9 cellular contexts compared by ENCODE assay signal in genomic region chr3:11510001-11510760, GRCh38.
DNase-seq lines count a peak whose midpoint lies in the region; ATAC-seq, FAIRE-seq and TF ChIP-seq lines count a peak whose summit lies in the region.
"Had no signal": no experiment of that assay in that cellular context is flagged by ENCODE, and none has a peak within 500 bp of the region (broad histone marks: within the 10 kb centered on the region; RNA-seq: fewer than 3 reads in every experiment).

No MANE protein-coding gene starts in this region.

- H3K79me1 ChIP-seq in H1 (ENCODE audit: low read depth, low read length): no peaks in the 10 kb centered on the region

- no peak overlapping the region for H3K14ac ChIP-seq in H1 (ENCODE audit: insufficient read length)

- H4K5ac ChIP-seq in H1 (ENCODE audit: insufficient read length, low read depth, low read length): no peak overlapping the region

- CTCF ChIA-PET in AG04450 (lab: Charles Lee) (interaction anchor here (3.6 kb wide), 1 partner anchor 141 kb away, joined by 17 read pairs; no protein-coding TSS in a partner anchor), H1 (lab: Charles Lee; ENCODE audit: partially characterized antibody) (interaction anchor here (0.7 to 1.4 kb wide), 3 partner anchors 9 to 141 kb away, joined by 3 to 5 read pairs (median 3); no protein-coding TSS in a partner anchor)

- H3K9me3 ChIP-seq in AG04450 (ENCODE audit: control insufficient read depth, insufficient read depth, low read length) (no peaks in the 10 kb centered on the region; the same call in 1 of the 2 replicates), H1 (ENCODE audit: insufficient read depth in 2 of 2, low read depth in 1 of 2, low read length in 1 of 2) (peaks cover 4% of the 10 kb centered on the region in 2 experiments; a peak in 1 of 4 replicates), neuron (ENCODE audit: low read length) (no peaks in the 10 kb centered on the region)

- POLR2A ChIA-PET in AG04450 (lab: Yijun Ruan, JAX) (interaction anchor here (1.2 to 1.6 kb wide), 2 partner anchors 20 to 38 kb away, joined by 3 to 9 read pairs; no protein-coding TSS in a partner anchor), H1 (lab: Charles Lee; ENCODE audit: partially characterized antibody) (interaction anchor here (0.7 kb wide), 1 partner anchor 469 kb away, joined by 3 read pairs; no protein-coding TSS in a partner anchor)

- no peak for TF ChIP-seq RAD21 in H1 (IDR thresholded peaks at IDR 0.05 in 1 of 2, conservative IDR thresholded peaks at IDR 0.05 in 1 of 2; ENCODE audit: low read depth in 2 of 2, low read length in 2 of 2)

- TF ChIP-seq POLR2A in H1 (IDR thresholded peaks at IDR 0.05; ENCODE audit: control extremely low read depth in 1 of 2, low read depth in 2 of 2, low read length in 2 of 2): no peak

- H4K91ac ChIP-seq in H1 (replicated peaks; ENCODE audit: insufficient read length, low read length): no peak overlapping the region

- peak overlapping the region; percentile 6 to 48; a peak in 2 of 4 replicates for H3K4me2 ChIP-seq in H1 (ENCODE audit: insufficient read depth in 1 of 2, low read depth in 2 of 2, low read length in 2 of 2)

- no peaks in the 10 kb centered on the region for H3K23me2 ChIP-seq in H1 (ENCODE audit: low read depth, low read length)

- H4K20me1 ChIP-seq in H1 (replicated peaks in 1 of 2; ENCODE audit: control insufficient read depth in 1 of 2, insufficient read depth in 2 of 2, low read length in 2 of 2): no peaks in the 10 kb centered on the region

- ATAC-seq in GM19328 (IDR thresholded peaks at IDR 0.05; ENCODE audit: unreplicated experiment): no peak
- ATAC-seq in GM19324 (IDR thresholded peaks at IDR 0.05; ENCODE audit: low FRiP score, unreplicated experiment): no peak

- H2AFZ ChIP-seq in H1 (ENCODE audit: low read length) (no peak overlapping the region), neuron (ENCODE audit: low read depth, low read length) (peak overlapping the region; percentile 0)

- no peak overlapping the region for H3K23ac ChIP-seq in H1 (ENCODE audit: insufficient read length)

- H2BK15ac ChIP-seq in H1 (ENCODE audit: low read length): no peak overlapping the region

- TF ChIP-seq CTCF in AG04450 (IDR thresholded peaks at IDR 0.05; ENCODE audit: low read depth, low read length) (no peak), H1 (IDR thresholded peaks at IDR 0.05; ENCODE audit: control extremely low read depth in 1 of 3, insufficient read depth in 1 of 3, low read depth in 1 of 3, low read length in 3 of 3) (no peak)

- H2BK5ac ChIP-seq in H1 (ENCODE audit: low read depth, low read length): no peak overlapping the region

- no peak overlapping the region for H2BK20ac ChIP-seq in H1 (ENCODE audit: low read length)

- TF ChIP-seq EP300 in H1 (IDR thresholded peaks at IDR 0.05; ENCODE audit: borderline replicate concordance in 1 of 2, low read depth in 2 of 2, low read length in 2 of 2): no peak

- no peak overlapping the region for H3K4ac ChIP-seq in H1 (replicated peaks; ENCODE audit: insufficient read length, low read depth, low read length)

- no peak overlapping the region for H3K9ac ChIP-seq in H1 (replicated peaks in 1 of 4; ENCODE audit: extremely low read depth in 1 of 4, low read depth in 3 of 4, low read length in 3 of 4)

- H3K56ac ChIP-seq in H1 (replicated peaks; ENCODE audit: insufficient read length, low read depth, low read length): no peak overlapping the region

- no peak overlapping the region; the same call in 1 of the 2 replicates for H3K18ac ChIP-seq in H1 (ENCODE audit: extremely low read depth, low read length)

- H3K36me3 ChIP-seq in H1 (ENCODE audit: control insufficient read depth in 2 of 4, insufficient read depth in 4 of 4, low read length in 3 of 4): no peaks in the 10 kb centered on the region
- no peaks in the 10 kb centered on the region for H3K36me3 ChIP-seq in neuron (ENCODE audit: insufficient read depth, low read length)

- 70% methylated on average over 9 of the region's 10 CpGs; no CpG with 5 or more reads in 1 of the 2 experiments for WGBS in H1 (ENCODE audit: extremely low coverage in 1 of 2, insufficient coverage in 1 of 2, insufficient read length in 1 of 2, insufficient replicate concordance in 2 of 2, low coverage in 1 of 2, low lambda C conversion rate in 2 of 2, missing lambda C conversion rate in 1 of 2), 2 experiments

- H2BK12ac ChIP-seq in H1 (ENCODE audit: low read depth, low read length): no peak overlapping the region

- DNase-seq in AG04450 (ENCODE audit: low read depth, low spot score) (no peak), NCI-H2227 treated with DMSO at 0.1 percent for 48 hours (lab: John Stamatoyannopoulos, UW) (peak; percentile 81), H1 (ENCODE audit: low read depth in 1 of 2, low spot score in 2 of 2) (peak in 1 of 2 experiments; percentile 43), NCI-H187 (lab: John Stamatoyannopoulos, UW) (no peak), NOMO-1 treated with DMSO at 0.1 percent for 48 hours (lab: John Stamatoyannopoulos, UW; ENCODE audit: unreplicated experiment) (no peak)

- no peak overlapping the region for H2BK120ac ChIP-seq in H1 (replicated peaks; ENCODE audit: low read depth, low read length)

- H3K4me3 ChIP-seq in AG04450 (ENCODE audit: low read depth, low read length) (no peak overlapping the region), H1 (ENCODE audit: extremely low read depth in 1 of 4, insufficient read depth in 2 of 4, low read depth in 3 of 4, low read length in 4 of 4) (no peak overlapping the region), neuron (ENCODE audit: low read length) (peak overlapping the region; percentile 33)

- no peaks in the 10 kb centered on the region for H3K27me3 ChIP-seq in AG04450 (ENCODE audit: control insufficient read depth, insufficient read depth, low read length)
- no peaks in the 10 kb centered on the region for H3K27me3 ChIP-seq in H1 (replicated peaks in 1 of 4; ENCODE audit: control insufficient read depth in 3 of 4, extremely low read depth in 1 of 4, insufficient read depth in 3 of 4, low read length in 3 of 4)
- H3K27me3 ChIP-seq in neuron (ENCODE audit: insufficient read depth, low read length): no peaks in the 10 kb centered on the region

- FAIRE-seq in H1 (lab: Jason Lieb, UNC): no peak
- FAIRE-seq: bronchial epithelial cell had no signal

- H4K8ac ChIP-seq in H1 (ENCODE audit: extremely low read depth, insufficient read depth, low read length): no peak overlapping the region

- peaks cover 2 to 14% (median 5%) of the 10 kb centered on the region in 4 experiments; a peak in 6 of 7 replicates for H3K4me1 ChIP-seq in H1 (replicated peaks in 1 of 4; ENCODE audit: control insufficient read depth in 3 of 4, insufficient read depth in 4 of 4, low read length in 3 of 4)
- H3K4me1 ChIP-seq in neuron (ENCODE audit: insufficient read depth, low read length): peaks cover 26% of the 10 kb centered on the region

- peak overlapping the region; percentile 87 for H3K27ac ChIP-seq in AG04450 (ENCODE audit: low read depth, low read length)
- H3K27ac ChIP-seq in H1 (ENCODE audit: low read depth, low read length): no peak overlapping the region

- no peaks in the 10 kb centered on the region for H3K79me2 ChIP-seq in H1 (ENCODE audit: control insufficient read depth in 1 of 2, insufficient read depth in 2 of 2, low read length in 2 of 2)

- H2AK5ac ChIP-seq in H1 (ENCODE audit: low read depth, low read length): no peak overlapping the region

TF ChIP-seq in H1, 55 proteins besides CTCF, POLR2A, EP300 and RAD21 (continues in another document):
- no peak for TF ChIP-seq CEBPB (IDR thresholded peaks at IDR 0.05; ENCODE audit: low read depth, low read length)
